8 cellular contexts compared by ENCODE assay signal in the genomic region with DNA sequence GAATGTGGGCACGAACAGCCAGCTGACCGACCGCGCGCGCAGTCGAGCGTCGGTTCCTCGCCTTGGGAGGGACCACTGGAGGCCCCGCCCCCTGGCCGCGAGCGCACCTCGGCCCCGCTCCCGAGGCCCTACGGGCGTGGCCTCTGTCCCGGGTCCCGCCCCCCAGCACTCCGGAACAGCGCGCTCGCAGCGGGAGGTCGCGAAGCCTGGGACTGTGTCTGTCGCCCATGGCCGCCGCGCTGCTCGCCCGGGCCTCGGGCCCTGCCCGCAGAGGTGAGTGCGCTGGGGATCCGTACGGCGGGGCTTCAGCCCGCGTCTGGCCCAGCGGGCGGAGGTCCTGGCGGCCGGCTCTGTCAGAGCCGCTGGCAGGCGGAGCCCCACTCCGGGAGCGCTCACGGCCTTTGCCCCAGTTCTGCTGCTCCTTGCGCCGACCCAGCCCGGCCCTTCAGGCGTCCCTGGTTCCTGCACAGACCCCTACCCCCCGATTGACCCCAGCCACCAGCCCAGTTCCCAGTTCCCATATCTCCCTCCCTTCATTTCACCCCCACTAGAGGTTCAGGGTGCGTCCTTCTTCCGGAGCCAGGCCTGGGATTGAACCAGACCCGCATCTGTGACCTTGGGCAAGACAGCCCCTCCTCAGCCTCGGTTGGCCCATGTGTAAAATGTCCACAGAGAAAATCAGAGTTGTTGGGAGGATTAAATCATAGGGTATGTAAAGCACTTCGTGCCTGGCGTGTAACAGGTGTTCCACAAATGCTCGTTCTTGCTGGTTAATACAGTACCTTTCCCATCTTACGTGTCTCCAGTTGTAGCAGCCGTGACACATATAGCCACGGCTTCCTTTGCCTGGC. TPM values are rescaled to one million over a fixed set of nuclear protein-coding genes. Genes with fewer than 3 reads are reported as not detected.
DNase-seq lines count a peak whose midpoint lies in the region; FAIRE-seq and TF ChIP-seq lines count a peak whose summit lies in the region.

A gene with protein sequence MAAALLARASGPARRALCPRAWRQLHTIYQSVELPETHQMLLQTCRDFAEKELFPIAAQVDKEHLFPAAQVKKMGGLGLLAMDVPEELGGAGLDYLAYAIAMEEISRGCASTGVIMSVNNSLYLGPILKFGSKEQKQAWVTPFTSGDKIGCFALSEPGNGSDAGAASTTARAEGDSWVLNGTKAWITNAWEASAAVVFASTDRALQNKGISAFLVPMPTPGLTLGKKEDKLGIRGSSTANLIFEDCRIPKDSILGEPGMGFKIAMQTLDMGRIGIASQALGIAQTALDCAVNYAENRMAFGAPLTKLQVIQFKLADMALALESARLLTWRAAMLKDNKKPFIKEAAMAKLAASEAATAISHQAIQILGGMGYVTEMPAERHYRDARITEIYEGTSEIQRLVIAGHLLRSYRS (plus strand): TSS at position 168 of the 851 bp plus-strand sequence. CDS start 60 bp downstream, at position 228.

- FAIRE-seq in G401.6 (lab: Jason Lieb, UNC) (peak; percentile 8), H54 (lab: Jason Lieb, UNC) (no peak), frontal cortex (lab: Jason Lieb, UNC) (no peak)

- H3K9me3 ChIP-seq in SJCRH30 (replicated peaks) (no peaks in the 10 kb centered on the region), neutrophil (no peaks in the 10 kb centered on the region), subcutaneous abdominal adipose tissue (ENCODE audit: control insufficient read depth in 5 of 5, low read length in 5 of 5) (no peaks in the 10 kb centered on the region)

- peak within 1 kb of the TSS; percentile 63 for H3K4me3 ChIP-seq in SJCRH30
- peak within 1 kb of the TSS; percentile 80 for H3K4me3 ChIP-seq in neutrophil (ENCODE audit: low read depth in 1 of 2, low read length in 1 of 2)
- peak within 1 kb of the TSS; percentile 76 to 93 (median 83) for H3K4me3 ChIP-seq in subcutaneous abdominal adipose tissue (ENCODE audit: low read depth in 1 of 5, low read length in 5 of 5)

- peak; percentile 58 for TF ChIP-seq POLR2A in H54 (IDR thresholded peaks at IDR 0.05; ENCODE audit: low read depth, low read length)

- DNase-seq in H54 (ENCODE audit: insufficient read length, low spot score) (peak; percentile 80), M059J (ENCODE audit: low read depth) (peak; percentile 80), SJCRH30 (peak; percentile 64 to 75), activated gamma-delta T cell treated with Interleukin-2 at 50 U/mL for 16 hours (peak; percentile 89), frontal cortex (ENCODE audit: low spot score in 2 of 2) (peak; percentile 92 to 98)

- TF ChIP-seq CTCF in neutrophil (IDR thresholded peaks at IDR 0.05) = peak; percentile 20

- H3K36me3 ChIP-seq in SJCRH30 (0 out of 2 replicates have a peak, but pooled peaks cover 3% of the 10 kb centered on the region), neutrophil (peaks cover 41% of the 10 kb centered on the region), subcutaneous abdominal adipose tissue (ENCODE audit: control insufficient read depth in 5 of 5, insufficient read depth in 5 of 5, low read length in 5 of 5) (peaks cover 0 to 54% (median 42%) of the 10 kb centered on the region in 5 donors)

- H3K27ac ChIP-seq in SJCRH30 (no peak within 1 kb of the TSS), neutrophil (peak within 1 kb of the TSS; percentile 51), subcutaneous abdominal adipose tissue (ENCODE audit: low read depth, low read length) (peak within 1 kb of the TSS; percentile 88)

- H3K27me3 ChIP-seq in SJCRH30 = no peaks in the 10 kb centered on the region
- no peaks in the 10 kb centered on the region for H3K27me3 ChIP-seq in neutrophil
- H3K27me3 ChIP-seq in subcutaneous abdominal adipose tissue (ENCODE audit: control insufficient read depth in 5 of 5, insufficient read depth in 4 of 5, low read length in 5 of 5) = no peaks in the 10 kb centered on the region

- H3K9ac ChIP-seq in subcutaneous abdominal adipose tissue (ENCODE audit: low read length in 5 of 5) = peak within 1 kb of the TSS; percentile 82 to 89 (median 87)

- H3K4me1 ChIP-seq in SJCRH30 = no peaks in the 10 kb centered on the region
- H3K4me1 ChIP-seq in neutrophil (ENCODE audit: control insufficient read depth in 1 of 2, insufficient read depth in 1 of 2, low read depth in 1 of 2, low read length in 1 of 2) = peaks cover 12 to 14% of the 10 kb centered on the region in 2 experiments
- peaks cover 5 to 50% (median 42%) of the 10 kb centered on the region in 5 donors for H3K4me1 ChIP-seq in subcutaneous abdominal adipose tissue (ENCODE audit: control insufficient read depth in 5 of 5, insufficient read depth in 5 of 5, low read length in 5 of 5)

RNA-seq across cellular contexts. Expression of the gene that starts here (rescaled TPM):
- total RNA-seq in M059J (2014; rRNA removed; shearing (Covaris generic)) = 4.8 and 9.1 TPM in 2 replicates
- total RNA-seq in SJCRH30 (2014; rRNA removed; shearing (Covaris generic)) = 1.1 and 1.3 TPM in 2 replicates
- total RNA-seq in frontal cortex = 4.9 TPM
